ENCODE assay signal across 8 cellular contexts in the genomic region with DNA sequence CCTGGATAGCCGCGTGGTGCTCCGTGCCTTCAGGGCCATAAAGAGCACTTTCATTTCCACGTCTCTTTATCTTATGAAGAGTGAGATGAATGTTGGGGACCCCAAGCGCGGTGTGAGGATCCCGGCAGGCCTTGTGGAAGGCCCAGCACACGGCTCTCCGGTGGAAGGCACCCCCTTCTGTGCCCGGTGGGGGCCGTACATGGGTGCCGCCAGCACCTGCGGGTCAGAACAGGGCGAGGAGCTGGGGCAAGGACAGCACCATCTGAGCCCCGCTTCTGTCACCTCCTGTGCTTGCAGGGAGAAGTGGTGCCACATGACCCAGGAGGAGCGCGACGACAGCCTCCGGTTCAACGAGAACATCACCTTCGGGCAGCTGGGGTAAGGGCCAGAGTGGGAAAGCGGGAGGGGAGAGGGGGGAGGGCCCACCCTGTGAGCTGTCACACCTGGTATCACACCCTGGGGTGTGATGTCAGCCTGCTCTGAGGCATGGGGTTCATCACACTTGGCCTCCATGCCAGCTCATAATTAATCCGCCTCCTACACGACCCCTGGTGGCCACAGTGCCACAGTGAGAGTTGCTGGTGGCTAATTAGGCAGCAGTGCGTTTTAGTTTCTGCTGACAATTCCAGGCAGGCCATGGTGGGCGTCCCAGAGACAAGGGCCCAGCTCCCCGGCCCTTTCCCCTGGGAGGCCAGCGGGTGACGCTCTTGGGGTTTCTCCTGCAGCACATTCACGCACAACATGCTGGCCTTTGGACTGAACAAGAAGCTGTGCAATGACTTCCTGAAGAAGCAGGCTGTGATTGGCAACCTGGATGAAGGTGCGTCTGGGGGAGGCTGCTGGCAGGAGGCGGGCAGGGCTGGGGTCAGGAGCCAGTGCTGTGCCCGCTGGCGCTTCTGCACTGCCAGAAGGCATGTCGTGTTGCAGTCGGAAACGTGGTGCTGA. TPM values are rescaled to one million over a fixed set of nuclear protein-coding genes. Genes with fewer than 3 reads are reported as not detected.
DNase-seq lines count a peak whose midpoint lies in the region; ATAC-seq and TF ChIP-seq lines count a peak whose summit lies in the region.

No MANE protein-coding gene starts in this region.

- intact Hi-C loops in lower leg skin (cut with DNase I; ENCODE audit: low total_unique reads), result no loop called here

- TF ChIP-seq POLR2A in lower leg skin (IDR thresholded peaks at IDR 0.05), result no peak

- H3K36me3 ChIP-seq in BJ (ENCODE audit: control insufficient read depth, insufficient read depth, low read length), result no peaks in the 10 kb centered on the region; the same call in 1 of the 2 replicates

- POLR2A ChIA-PET in BJ (lab: Charles Lee), result no interaction called here

- H3K27me3 ChIP-seq in BJ (ENCODE audit: control insufficient read depth, insufficient read depth, low read length), result no peaks in the 10 kb centered on the region

- no peak overlapping the region for H3K4me3 ChIP-seq in BJ (ENCODE audit: low read depth, low read length)
- no peak overlapping the region for H3K4me3 ChIP-seq in choroid plexus epithelial cell (ENCODE audit: low read depth, low read length)
- H3K4me3 ChIP-seq in lower leg skin (ENCODE audit: low read depth, poor library complexity, severe bottlenecking), result no peak overlapping the region

- ATAC-seq in GM19328 (IDR thresholded peaks at IDR 0.05; ENCODE audit: unreplicated experiment), result no peak

- DNase-seq in BJ (ENCODE audit: low read depth) (no peak), GM19240 (ENCODE audit: insufficient read length, low spot score) (peak; percentile 83), NCI-H1694 treated with DMSO at 0.1 percent for 48 hours (lab: John Stamatoyannopoulos, UW) (peak; percentile 71), choroid plexus epithelial cell (ENCODE audit: low read depth) (peak; percentile 54), lower leg skin (ENCODE audit: low spot score in 2 of 2) (peak; percentile 63 to 91)
- DNase-seq in activated CD4-positive, alpha-beta T cell treated with anti-CD3 and anti-CD28 coated beads for 1 hour, result peak; percentile 59
- DNase-seq in stimulated activated CD8-positive, alpha-beta memory T cell treated with anti-CD3 and anti-CD28 coated beads, Interleukin-12 subunit alpha, Interleukin-12 subunit beta, amount 100 ng/mL, for 24 hours (ENCODE audit: extremely low read depth), result peak; percentile 49

- TF ChIP-seq CTCF in BJ (IDR thresholded peaks at IDR 0.05; ENCODE audit: insufficient read depth, low read depth, low read length) (peak; percentile 68), choroid plexus epithelial cell (conservative IDR thresholded peaks at IDR 0.05; ENCODE audit: low read depth, low read length) (peak; percentile 79), lower leg skin (IDR thresholded peaks at IDR 0.05) (peak in 1 of 3 donors; percentile 62)

- CTCF ChIA-PET in BJ (lab: Yijun Ruan, JAX), result interaction anchor here (0.7 to 2.2 kb wide), 17 partner anchors 10 to 332 kb away, joined by 3 to 14 read pairs (median 5); partner anchors contain the start of gene KIAA0513

- WGBS in lower leg skin, 2 donors, result 63 to 77% methylated on average over 33 to 36 of the region's 37 CpGs

RNA-seq across cellular contexts. Expression of gene CIBAR2, which starts 25.7 kb away (rescaled TPM):
- 0.05 TPM in 1 of 2 replicates, not detected in the other for polyA plus RNA-seq in BJ (2011; rRNA removed)
- polyA minus RNA-seq in BJ (2011; rRNA and poly(A)+ RNA removed), result not detected in 2 replicates
- not detected for total RNA-seq in lower leg skin

RNA-seq across cellular contexts. Expression of gene KIAA0513, which starts 59.0 kb away (rescaled TPM):
- polyA plus RNA-seq in BJ (2011; rRNA removed), result 4.9 and 6.6 TPM in 2 replicates
- 5.0 and 5.6 TPM in 2 replicates for polyA minus RNA-seq in BJ (2011; rRNA and poly(A)+ RNA removed)
- 10 to 100 TPM; 37.5 to 48.1 (median 39.2) TPM for total RNA-seq in lower leg skin
